In genomic region chr1:85638412-85638811, GRCh38 we compare ENCODE assay signal across 35 cellular contexts.
"Had no signal": no experiment of that assay in that cellular context is flagged by ENCODE, and none has a peak within 500 bp of the region (broad histone marks: within the 10 kb centered on the region; RNA-seq: fewer than 3 reads in every experiment).

No MANE protein-coding gene starts in this region.

- DNase-seq: Karpas-422, Kasumi-1, MG63, MM.1S, MV-4-11, NCI-H1048, NCI-H1092, NCI-H1092 treated with DMSO at 0.1 percent for 48 hours, NCI-H1105, NCI-H1105 treated with DMSO at 0.1 percent for 48 hours, NCI-H1417, NCI-H1417 treated with DMSO at 0.1 percent for 48 hours, NCI-H1436, NCI-H1436 treated with DMSO at 0.1 percent for 48 hours, NCI-H146, NCI-H1694, NCI-H1694 treated with DMSO at 0.1 percent for 48 hours, NCI-H187, NCI-H187 treated with DMSO at 0.1 percent for 48 hours, NCI-H1930, NCI-H2029, NCI-H2029 treated with DMSO at 0.1 percent for 48 hours, NCI-H2081, NCI-H2081 treated with DMSO at 0.1 percent for 48 hours, NCI-H2107, NCI-H2171, NCI-H2171 treated with DMSO at 0.1 percent for 48 hours, NCI-H2227 treated with DMSO at 0.1 percent for 48 hours, NCI-H226, NCI-H345, NCI-H446, NCI-H446 treated with DMSO at 0.1 percent for 48 hours, NCI-H510A, NCI-H510A treated with DMSO at 0.1 percent for 48 hours, NCI-H524 had no signal

- H3K27me3 ChIP-seq: MG63 had no signal

- H3K4me3 ChIP-seq: MG63 had no signal
